ENCODE assay signal across 9 cellular contexts in genomic region chr5:140356878-140357730, GRCh38. TPM values are rescaled to one million over a fixed set of nuclear protein-coding genes. Genes with fewer than 3 reads are reported as not detected.
DNase-seq lines count a peak whose midpoint lies in the region; ATAC-seq and TF ChIP-seq lines count a peak whose summit lies in the region.
"Had no signal": no experiment of that assay in that cellular context is flagged by ENCODE, and none has a peak within 500 bp of the region (broad histone marks: within the 10 kb centered on the region; RNA-seq: fewer than 3 reads in every experiment).

No MANE protein-coding gene starts in this region.

- no peaks in the 10 kb centered on the region for H3F3A ChIP-seq in GM23338 (replicated peaks; ENCODE audit: low read depth)

- no peak overlapping the region for H3K4me3 ChIP-seq in GM12865 (ENCODE audit: low read depth, low read length)
- no peak overlapping the region; the same call in 1 of the 2 replicates for H3K4me3 ChIP-seq in GM23338

- POLR2A ChIA-PET in T-cell (lab: Charles Lee), result no interaction called here

- H2AFZ ChIP-seq in GM23338, result peak overlapping the region; percentile 69

- no peaks in the 10 kb centered on the region for H3K27me3 ChIP-seq in GM23338 (ENCODE audit: insufficient read depth)

- H3K4me1 Mint-ChIP-seq in GM23338 (peaks cover 8% of the 10 kb centered on the region), T-cell (peaks cover 8 to 10% (median 8%) of the 10 kb centered on the region in 3 donors), mesothelial cell of epicardium (peaks cover 13% of the 10 kb centered on the region)

- H3K36me3 ChIP-seq in GM23338 (ENCODE audit: insufficient read depth), result no peaks in the 10 kb centered on the region

- peak; percentile 35 for DNase-seq in GM12865 (ENCODE audit: low read depth)
- no peak for DNase-seq in GM23338 (ENCODE audit: low spot score)
- peak in 1 of 34 experiments; percentile 43 for DNase-seq in T-cell
- no peak for DNase-seq in mesothelial cell of epicardium (ENCODE audit: low spot score in 2 of 2, unreplicated experiment in 2 of 2)
- DNase-seq in central memory CD4-positive, alpha-beta T cell, result no peak
- no peak for DNase-seq in globus pallidus (ENCODE audit: low spot score)
- no peak for DNase-seq in ACHN
- no peak for DNase-seq in activated CD4-positive, alpha-beta T cell treated with anti-CD3 and anti-CD28 coated beads, Interleukin-2, amount 50 U/mL, for 1 hour

- H3K36me3 Mint-ChIP-seq in GM23338 (ENCODE audit: low read depth) (no peaks in the 10 kb centered on the region), T-cell (no peaks in the 10 kb centered on the region), mesothelial cell of epicardium (no peaks in the 10 kb centered on the region)

- H3K9me3 Mint-ChIP-seq in GM23338, result no peaks in the 10 kb centered on the region
- no peaks in the 10 kb centered on the region for H3K9me3 Mint-ChIP-seq in T-cell
- no peaks in the 10 kb centered on the region for H3K9me3 Mint-ChIP-seq in mesothelial cell of epicardium

- H3K27ac ChIP-seq in GM23338 (ENCODE audit: low read depth), result no peak overlapping the region

- ATAC-seq in GM23338 (no peak), T-cell (replicated peaks in 1 of 4) (peak in 1 of 4 experiments; percentile 46)

- CTCF ChIA-PET in T-cell (lab: Charles Lee), result interaction anchor here in 1 of 2 donors (6.1 kb wide), 1 partner anchor 112 kb away, joined by 73 read pairs; no protein-coding TSS in a partner anchor

- H3K79me2 ChIP-seq in GM23338 (replicated peaks; ENCODE audit: insufficient read depth), result no peaks in the 10 kb centered on the region

- 0 out of 2 replicates have a peak, but pooled peaks cover 4% of the 10 kb centered on the region for H3K4me1 ChIP-seq in GM23338 (ENCODE audit: insufficient read depth)

- H4K20me1 ChIP-seq in GM23338 (replicated peaks; ENCODE audit: insufficient read depth), result no peaks in the 10 kb centered on the region

- TF ChIP-seq CTCF in GM12865 (IDR thresholded peaks at IDR 0.05; ENCODE audit: insufficient read depth, low read depth, low read length, missing control alignments) (no peak), GM23338 (conservative IDR thresholded peaks at IDR 0.05; ENCODE audit: low read depth in 2 of 2) (no peak), mesothelial cell of epicardium (IDR thresholded peaks at IDR 0.05; ENCODE audit: unreplicated experiment) (no peak)

- no peak overlapping the region; the same call in 1 of the 2 replicates for H3K4me2 ChIP-seq in GM23338

- peaks cover 14% of the 10 kb centered on the region for H3K27me3 Mint-ChIP-seq in GM23338 (ENCODE audit: insufficient read depth, low read depth, poor library complexity)
- peaks cover 3 to 7% of the 10 kb centered on the region in 2 donors for H3K27me3 Mint-ChIP-seq in T-cell
- no peaks in the 10 kb centered on the region for H3K27me3 Mint-ChIP-seq in mesothelial cell of epicardium (ENCODE audit: low read depth)

- no peak overlapping the region for H3K27ac Mint-ChIP-seq in GM23338
- H3K27ac Mint-ChIP-seq in T-cell, result peak overlapping the region in 1 of 2 donors; percentile 72
- H3K27ac Mint-ChIP-seq in mesothelial cell of epicardium, result peak overlapping the region; percentile 99

- H3K9me2 ChIP-seq in GM23338 (ENCODE audit: insufficient read depth), result no peaks in the 10 kb centered on the region

- in situ Hi-C loops in ACHN (cut with HindIII; ENCODE audit: low pct_ligation_motif_present, low pct_unique_long_range_greater_than_20kb, low sequenced_read_pairs), result no loop called here

- H3K4me3 Mint-ChIP-seq in GM23338, result no peak overlapping the region
- H3K4me3 Mint-ChIP-seq in T-cell, result peak overlapping the region; percentile 54 to 67 (median 62)
- H3K4me3 Mint-ChIP-seq in mesothelial cell of epicardium, result peak overlapping the region; percentile 21

TF ChIP-seq in GM23338, 12 proteins besides CTCF, POLR2A, EP300 and RAD21 (continues in another document):
- no peak for TF ChIP-seq NANOG (IDR thresholded peaks at IDR 0.05; ENCODE audit: borderline replicate concordance)
- no peak for TF ChIP-seq ZNF462 (CRISPR knock-in tag; IDR thresholded peaks at IDR 0.05)
- TF ChIP-seq EZH2phosphoT487 (IDR thresholded peaks at IDR 0.05; ENCODE audit: unreplicated experiment), result no peak
- TF ChIP-seq ZNF114 (CRISPR knock-in tag; IDR thresholded peaks at IDR 0.05), result no peak

RNA-seq across cellular contexts. Expression of gene SLC4A9, which starts 2.9 kb away (rescaled TPM):
- total RNA-seq in GM23338 (2014; rRNA removed; shearing (Covaris generic)), result 0.08 TPM in 1 of 2 replicates, not detected in the other
- 0.08 TPM in 1 of 2 replicates, not detected in the other for polyA plus RNA-seq in GM23338 (2016; fragmentation: Nextera tagmentation; extraction: Ambion mirVana)
- total RNA-seq in T-cell (under 1 TPM in 1 of 5 donors, not detected in 4; 0.18 TPM), mesothelial cell of epicardium (1.8 to 2.5 TPM (median 2.2 TPM) in 3 replicates)
- total RNA-seq: liver had no signal
- polyA plus RNA-seq: liver had no signal

RNA-seq across cellular contexts. Expression of gene HBEGF, which starts 10.7 kb away (rescaled TPM):
- total RNA-seq in GM23338 (2014; rRNA removed; shearing (Covaris generic)), result 2.0 and 2.9 TPM in 2 replicates
- polyA plus RNA-seq in GM23338 (2016; fragmentation: Nextera tagmentation; extraction: Ambion mirVana), result 2.2 and 2.3 TPM in 2 replicates
- 1 to 10 TPM in 3 of 5 donors, under 1 TPM in 2; 0.47 to 2.8 (median 1.9) TPM for total RNA-seq in T-cell
- total RNA-seq in mesothelial cell of epicardium, result 7.2 to 8.0 TPM (median 8.0 TPM) in 3 replicates

RNA-seq across cellular contexts. Expression of gene ANKHD1, which starts 44.5 kb away (rescaled TPM):
- total RNA-seq in GM23338 (2014; rRNA removed; shearing (Covaris generic)), result 119 and 123 TPM in 2 replicates
- polyA plus RNA-seq in GM23338 (2016; fragmentation: Nextera tagmentation; extraction: Ambion mirVana), result 58.6 and 73.0 TPM in 2 replicates
- total RNA-seq in T-cell (100 to 1,000 TPM; 184 to 220 (median 203) TPM), mesothelial cell of epicardium (121 to 129 TPM (median 128 TPM) in 3 replicates)

RNA-seq across cellular contexts. Expression of gene PFDN1, which starts 54.2 kb away (rescaled TPM):
- total RNA-seq in GM23338 (2014; rRNA removed; shearing (Covaris generic)), result 85.4 and 119 TPM in 2 replicates
- polyA plus RNA-seq in GM23338 (2016; fragmentation: Nextera tagmentation; extraction: Ambion mirVana), result 256 and 279 TPM in 2 replicates
- total RNA-seq in T-cell, result 10 to 100 TPM; 26.9 to 32.2 (median 28.1) TPM
- 57.2 to 63.0 TPM (median 57.8 TPM) in 3 replicates for total RNA-seq in mesothelial cell of epicardium
